Comparison of ENCODE assay signal across 19 cellular contexts in the genomic region with DNA sequence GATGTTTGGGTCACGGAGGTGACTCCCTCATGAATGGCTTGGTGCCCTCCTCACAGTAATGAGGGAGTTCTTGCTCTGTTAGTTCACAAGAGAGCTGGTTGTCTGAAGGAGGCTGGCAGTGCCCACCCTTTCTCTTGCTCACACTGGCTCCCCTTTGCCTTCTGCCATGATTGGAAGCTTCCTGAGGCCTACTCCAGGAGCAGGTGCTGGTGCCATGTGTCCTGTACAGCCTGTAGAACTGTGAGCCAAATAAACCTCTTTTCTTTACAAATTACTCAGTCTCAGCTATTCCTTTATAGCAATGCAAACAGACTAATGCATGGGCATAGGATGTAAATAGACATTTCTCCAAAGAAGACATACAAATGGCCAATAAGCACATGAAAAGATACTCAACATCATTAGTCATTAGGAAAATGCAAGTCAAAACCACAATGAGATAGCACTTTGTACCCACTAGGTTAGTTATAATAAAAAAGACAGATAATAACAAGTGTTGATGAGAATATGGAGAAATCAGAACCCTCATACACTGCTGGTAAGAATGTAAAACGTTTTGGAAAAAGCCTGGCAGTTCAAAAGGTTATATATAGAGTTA. TPM values are rescaled to one million over a fixed set of nuclear protein-coding genes. Genes with fewer than 3 reads are reported as not detected.
A peak's percentile ranks its signal among the peaks of the same experiment; 100 is the strongest.
DNase-seq lines count a peak whose midpoint lies in the region; ATAC-seq, FAIRE-seq and TF ChIP-seq lines count a peak whose summit lies in the region.
"Had no signal": no experiment of that assay in that cellular context is flagged by ENCODE, and none has a peak within 500 bp of the region (broad histone marks: within the 10 kb centered on the region; RNA-seq: fewer than 3 reads in every experiment).

No MANE protein-coding gene starts in this region.

- no peak for TF ChIP-seq EP300 in GM12878 (IDR thresholded peaks at IDR 0.05; ENCODE audit: borderline replicate concordance in 1 of 2, control insufficient read depth in 1 of 2, low read depth in 2 of 2, low read length in 2 of 2)

- H3K4me1 Mint-ChIP-seq in activated CD4-positive, alpha-beta memory T cell treated with anti-CD3 and anti-CD28 coated beads, Interleukin-2, amount 10 ng/mL, durations not matched to agents 7 days and 5 days, result peaks cover 10% of the 10 kb centered on the region

- no peak for TF ChIP-seq RAD21 in GM12878 (IDR thresholded peaks at IDR 0.05; ENCODE audit: insufficient read depth, low read depth, low read length)

- peaks cover 0 to 5% (median 1%) of the 10 kb centered on the region in 12 donors for H3K4me1 ChIP-seq in heart left ventricle
- no peaks in the 10 kb centered on the region; the same call in 1 of the 2 replicates for H3K4me1 ChIP-seq in GM12878 (ENCODE audit: control insufficient read depth, insufficient read depth, low read length)
- H3K4me1 ChIP-seq: A549, HAP-1 had no signal

- no peak overlapping the region for H3K4me2 ChIP-seq in GM12878 (ENCODE audit: control insufficient read depth, insufficient read depth)
- H3K4me2 ChIP-seq: A549 had no signal

- no peak overlapping the region for H3K9ac ChIP-seq in GM12878 (ENCODE audit: control insufficient read depth, insufficient read depth, low read length)

- H3K4me3 ChIP-seq in heart left ventricle, result no peak overlapping the region
- H3K4me3 ChIP-seq in GM12878, result no peak overlapping the region
- H3K4me3 ChIP-seq: A549, HAP-1 had no signal

- H3K27me3 ChIP-seq in heart left ventricle, result no peaks in the 10 kb centered on the region
- H3K27me3 ChIP-seq in GM12878 (replicated peaks in 1 of 2; ENCODE audit: control insufficient read depth in 2 of 2, insufficient read depth in 2 of 2, low read length in 1 of 2), result no peaks in the 10 kb centered on the region
- H3K27me3 ChIP-seq: BE2C had no signal

- no peak for TF ChIP-seq POLR2A in heart left ventricle (IDR thresholded peaks at IDR 0.05)
- TF ChIP-seq POLR2A in GM12878 (IDR thresholded peaks at IDR 0.05; ENCODE audit: low read depth, low read length), result no peak

- H3K4me3 Mint-ChIP-seq in activated CD4-positive, alpha-beta memory T cell treated with anti-CD3 and anti-CD28 coated beads, Interleukin-2, amount 10 ng/mL, durations not matched to agents 7 days and 5 days, result no peak overlapping the region
- H3K4me3 Mint-ChIP-seq: CD4-positive, alpha-beta memory T cell; HFFc6 had no signal

- H4K20me1 ChIP-seq in GM12878 (ENCODE audit: control insufficient read depth, insufficient read depth), result no peaks in the 10 kb centered on the region

- POLR2A ChIA-PET in GM12878 (lab: Charles Lee), result no interaction called here
- POLR2A ChIA-PET in activated CD4-positive, alpha-beta memory T cell treated with anti-CD3 and anti-CD28 coated beads, Interleukin-2, amount 10 ng/mL, durations not matched to agents 7 days and 5 days (lab: Charles Lee), result no interaction called here

- SMC1A ChIA-PET in GM12878 (lab: Charles Lee; ENCODE audit: uncharacterized antibody, unreplicated experiment), result interaction anchor here (13.9 kb wide), 1 partner anchor 132 kb away, joined by 248 read pairs; no protein-coding TSS in a partner anchor

- no peak for TF ChIP-seq CTCF in heart left ventricle (IDR thresholded peaks at IDR 0.05)
- TF ChIP-seq CTCF in GM12878 (IDR thresholded peaks at IDR 0.05 in 2 of 3, conservative IDR thresholded peaks at IDR 0.05 in 1 of 3; ENCODE audit: control insufficient read depth in 2 of 3, extremely low read depth in 1 of 3, insufficient read depth in 1 of 3, low read depth in 3 of 3, low read length in 3 of 3), result no peak

- peak; percentile 1 for DNase-seq in left ventricle myocardium superior
- no peak for DNase-seq in heart left ventricle
- peak; percentile 36 for DNase-seq in OCI-M1 (lab: John Stamatoyannopoulos, UW)
- no peak for DNase-seq in GM12878 (ENCODE audit: low read depth, low spot score)
- no peak for DNase-seq in activated effector memory CD4-positive, alpha-beta T cell treated with anti-CD3 and anti-CD28 coated beads, Interleukin-2, amount 50 U/mL, for 16 hours
- no peak for DNase-seq in activated CD4-positive, alpha-beta memory T cell treated with anti-CD3 and anti-CD28 coated beads, Interleukin-2, amount 10 ng/mL, durations not matched to agents 7 days and 5 days
- DNase-seq: BE2C; CD4-positive, alpha-beta memory T cell; DMS79; HFFc6 had no signal

- ATAC-seq in left ventricle myocardium superior (no peak), heart left ventricle (no peak), GM12878 (no peak)
- ATAC-seq: A549 had no signal

- no peaks in the 10 kb centered on the region for H3K79me2 ChIP-seq in GM12878 (ENCODE audit: control insufficient read depth, insufficient read depth, low read length)

- H3K27ac ChIP-seq in heart left ventricle (no peak overlapping the region), GM12878 (ENCODE audit: control insufficient read depth, insufficient read depth) (no peak overlapping the region)
- H3K27ac ChIP-seq: A549, C4-2B had no signal

- no peak overlapping the region for H3K27ac Mint-ChIP-seq in activated CD4-positive, alpha-beta memory T cell treated with anti-CD3 and anti-CD28 coated beads, Interleukin-2, amount 10 ng/mL, durations not matched to agents 7 days and 5 days
- H3K27ac Mint-ChIP-seq: HFFc6 had no signal

- intact Hi-C loops in left ventricle myocardium superior (cut with micrococcal nuclease), result no loop called here
- intact Hi-C loops in heart left ventricle (cut with DNase I), result loop anchor here in 6 of 10 donors (10.0 kb wide), 4 partner anchors 321 to 831 kb away; no protein-coding TSS in a partner anchor
- intact Hi-C loops in GM12878 (cut with micrococcal nuclease; ENCODE audit: unreplicated experiment), result no loop called here

- H2AFZ ChIP-seq in GM12878 (ENCODE audit: control insufficient read depth, low read depth, low read length), result no peak overlapping the region

- H3K36me3 ChIP-seq in heart left ventricle, result no peaks in the 10 kb centered on the region
- no peaks in the 10 kb centered on the region for H3K36me3 ChIP-seq in GM12878 (ENCODE audit: control insufficient read depth in 2 of 2, insufficient read depth in 2 of 2, low read length in 1 of 2)
- H3K36me3 ChIP-seq: BE2C, HAP-1 had no signal

- H3K36me3 Mint-ChIP-seq in activated CD4-positive, alpha-beta memory T cell treated with anti-CD3 and anti-CD28 coated beads, Interleukin-2, amount 10 ng/mL, durations not matched to agents 7 days and 5 days (ENCODE audit: low read depth), result peaks cover 4% of the 10 kb centered on the region
- H3K36me3 Mint-ChIP-seq: CD4-positive, alpha-beta memory T cell had no signal

- CTCF ChIA-PET in GM12878 (lab: Yijun Ruan, JAX), result interaction anchor here (0.6 to 0.7 kb wide), 2 partner anchors 154 to 834 kb away, joined by 3 read pairs; no protein-coding TSS in a partner anchor
- CTCF ChIA-PET in activated CD4-positive, alpha-beta memory T cell treated with anti-CD3 and anti-CD28 coated beads, Interleukin-2, amount 10 ng/mL, durations not matched to agents 7 days and 5 days (lab: Charles Lee), result interaction anchor here (1.4 to 7.0 kb wide), 2 partner anchors 133 to 141 kb away, joined by 3 to 164 read pairs; no protein-coding TSS in a partner anchor

- RAD21 ChIA-PET in GM12878 (lab: Charles Lee; ENCODE audit: unreplicated experiment), result interaction anchor here (0.6 to 1.0 kb wide), 2 partner anchors 134 to 742 kb away, joined by 3 read pairs; no protein-coding TSS in a partner anchor

- H3K9me3 Mint-ChIP-seq in activated CD4-positive, alpha-beta memory T cell treated with anti-CD3 and anti-CD28 coated beads, Interleukin-2, amount 10 ng/mL, durations not matched to agents 7 days and 5 days, result peaks cover 7% of the 10 kb centered on the region

- WGBS in heart left ventricle, 4 donors, result 46 to 67% (median 54%) methylated on average over 2 of the region's 2 CpGs
- 22% methylated on average over 2 of the region's 2 CpGs for WGBS in GM12878 (ENCODE audit: insufficient coverage, insufficient replicate concordance, low lambda C conversion rate, missing lambda C conversion rate)

- H3K27me3 Mint-ChIP-seq in activated CD4-positive, alpha-beta memory T cell treated with anti-CD3 and anti-CD28 coated beads, Interleukin-2, amount 10 ng/mL, durations not matched to agents 7 days and 5 days, result peaks cover 2% of the 10 kb centered on the region
- H3K27me3 Mint-ChIP-seq: CD4-positive, alpha-beta memory T cell had no signal

- no TSS peak for BruUV-seq in GM12878 (replicated peaks; lab: Mats Ljungman, UMichigan)

- no peak for FAIRE-seq in GM12878 (lab: Jason Lieb, UNC)
- FAIRE-seq: A549, G401.6, GM12892, GM19239, H1 had no signal

- H3K9me3 ChIP-seq in heart left ventricle (no peaks in the 10 kb centered on the region), GM12878 (replicated peaks; ENCODE audit: control insufficient read depth, insufficient read depth, low read length) (peaks cover 3% of the 10 kb centered on the region; the same call in 2 of the 3 replicates)
- H3K9me3 ChIP-seq: A549, BE2C, HAP-1 had no signal

- in situ Hi-C loops in GM12878 (cut with MboI), result loop anchor here (10.0 kb wide), 1 partner anchor 831 kb away; no protein-coding TSS in a partner anchor

TF ChIP-seq in GM12878, 131 proteins besides CTCF, POLR2A, EP300 and RAD21:
- no peak for TF ChIP-seq SUPT20H (IDR thresholded peaks at IDR 0.05; ENCODE audit: borderline replicate concordance, control insufficient read depth, low read depth, low read length)
- TF ChIP-seq JUNB (IDR thresholded peaks at IDR 0.05), result peak; percentile 11; the same call in 1 of the 2 replicates
TF ChIP-seq in GM12878: peak in this region for 1.

RNA-seq across cellular contexts. Expression of gene C20orf203, which starts 17.7 kb away (rescaled TPM):
- total RNA-seq in left ventricle myocardium superior (not detected), heart left ventricle (under 1 TPM in 3 of 9 donors, not detected in 6; 0.05 to 0.19 (median 0.07) TPM), GM12878 (2014; rRNA removed) (not detected in 2 replicates), GM12878 (2014; rRNA removed; fragmentation: Illumina TruSeq; extraction: Trizol) (not detected in 2 replicates), GM12878 (2021) (not detected in 2 replicates)
- polyA plus RNA-seq in heart left ventricle (not detected), GM12878 (2011; rRNA removed) (0.03 TPM in 1 of 2 replicates, not detected in the other), GM12878 (2014; fragmentation: Illumina TruSeq; extraction: Trizol) (not detected in 2 replicates), GM12878 (2014; fragmentation: Nextera tagmentation; extraction: Ambion mirVana) (not detected), GM12878 (2014; rRNA removed) (not detected in 2 replicates), GM12878 (2016; fragmentation: Nextera tagmentation; extraction: Ambion mirVana) (not detected)
- 0.29 and 0.61 TPM in 2 replicates for total RNA-seq in GM12878 (2013; cell fraction: nucleolus; rRNA removed)
- 0.22 TPM for polyA plus RNA-seq in GM12878 (2011; ENCODE audit: low read depth)
- not detected in 2 replicates for polyA plus RNA-seq in GM12878 (2011; cell fraction: cytosol; rRNA removed)
- polyA plus RNA-seq in GM12878 (2011; cell fraction: nucleus; rRNA removed), result 0.03 TPM in 1 of 2 replicates, not detected in the other
- 0.03 TPM in 1 of 2 replicates, not detected in the other for polyA plus RNA-seq in GM12878 (2012)
- 0.05 TPM in 1 of 2 replicates, not detected in the other for polyA minus RNA-seq in GM12878 (2011; rRNA and poly(A)+ RNA removed)
- not detected in 2 replicates for polyA minus RNA-seq in GM12878 (2011; cell fraction: cytosol; rRNA and poly(A)+ RNA removed)
- polyA minus RNA-seq in GM12878 (2011; cell fraction: nucleus; rRNA and poly(A)+ RNA removed), result under 0.01 TPM in 1 of 2 replicates, not detected in the other
- total RNA-seq in activated CD4-positive, alpha-beta memory T cell treated with anti-CD3 and anti-CD28 coated beads, Interleukin-2, amount 10 ng/mL, durations not matched to agents 7 days and 5 days, result under 1 TPM; 0.13 to 0.15 TPM
- total RNA-seq: H1, HFFc6, HT1080 had no signal
- polyA plus RNA-seq: A549; AG04450; CD4-positive, alpha-beta memory T cell had no signal

Comparison
In these comparisons a context has a peak if more than half of its experiments do, and no peak if none do; other contexts are left out.
1. DNase-seq: peak in left ventricle myocardium superior (single experiment) and OCI-M1 (single experiment); none in heart left ventricle (0 of 5), GM12878 (single experiment), activated effector memory CD4-positive, alpha-beta T cell treated with anti-CD3 and anti-CD28 coated beads, Interleukin-2, amount 50 U/mL, for 16 hours (single experiment) and activated CD4-positive, alpha-beta memory T cell treated with anti-CD3 and anti-CD28 coated beads, Interleukin-2, amount 10 ng/mL, durations not matched to agents 7 days and 5 days (single experiment).
2. intact Hi-C loops: an anchor here in heart left ventricle (10.0 kb wide); none called in left ventricle myocardium superior and GM12878.